Comparison of ENCODE assay signal across 2 cellular contexts in the genomic region with DNA sequence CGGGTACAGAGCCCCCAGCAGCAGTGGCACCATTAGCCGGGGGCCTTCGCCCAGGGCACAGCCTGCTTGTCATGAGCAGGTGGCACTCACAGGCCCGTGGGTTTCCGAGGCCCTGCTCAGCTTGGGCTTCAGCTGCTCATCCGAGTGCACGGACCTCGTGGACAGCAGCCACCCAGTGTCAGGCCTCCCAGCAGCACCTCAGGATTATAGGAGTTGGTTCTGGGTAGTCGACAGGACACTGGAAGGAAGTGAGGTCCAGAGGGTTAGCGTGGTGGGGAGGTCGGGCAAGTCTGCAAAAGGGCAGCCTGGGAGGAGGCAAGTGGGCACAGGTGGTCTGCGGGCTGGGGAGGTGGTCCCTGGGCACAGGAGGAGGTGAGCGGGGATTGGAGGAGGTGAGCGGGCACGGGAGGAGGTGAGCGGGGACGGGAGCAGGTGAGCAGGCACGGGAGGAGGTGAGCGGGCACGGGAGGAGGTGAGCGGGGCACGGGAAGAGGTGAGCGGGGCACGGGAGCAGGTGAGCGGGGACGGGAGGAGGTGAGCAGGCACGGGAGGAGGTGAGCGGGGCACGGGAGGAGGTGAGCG.
TF ChIP-seq lines count a peak whose summit lies in the region.

No MANE protein-coding gene starts in this region.

TF ChIP-seq in HEK293, 187 proteins besides CTCF, POLR2A, EP300 and RAD21:
- TF ChIP-seq, protein P1, sequence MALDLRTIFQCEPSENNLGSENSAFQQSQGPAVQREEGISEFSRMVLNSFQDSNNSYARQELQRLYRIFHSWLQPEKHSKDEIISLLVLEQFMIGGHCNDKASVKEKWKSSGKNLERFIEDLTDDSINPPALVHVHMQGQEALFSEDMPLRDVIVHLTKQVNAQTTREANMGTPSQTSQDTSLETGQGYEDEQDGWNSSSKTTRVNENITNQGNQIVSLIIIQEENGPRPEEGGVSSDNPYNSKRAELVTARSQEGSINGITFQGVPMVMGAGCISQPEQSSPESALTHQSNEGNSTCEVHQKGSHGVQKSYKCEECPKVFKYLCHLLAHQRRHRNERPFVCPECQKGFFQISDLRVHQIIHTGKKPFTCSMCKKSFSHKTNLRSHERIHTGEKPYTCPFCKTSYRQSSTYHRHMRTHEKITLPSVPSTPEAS (tag by site-specific recombination; IDR thresholded peaks at IDR 0.05), result no peak
- TF ChIP-seq ZBTB20 (tag by site-specific recombination; IDR thresholded peaks at IDR 0.05) (no peak), ZNF626 (tag by site-specific recombination; IDR thresholded peaks at IDR 0.05) (no peak), GLIS2 (tag by site-specific recombination; IDR thresholded peaks at IDR 0.05) (0 out of 2 replicates have a peak, but pooled peaks have one; percentile 18)
- TF ChIP-seq, protein P2, sequence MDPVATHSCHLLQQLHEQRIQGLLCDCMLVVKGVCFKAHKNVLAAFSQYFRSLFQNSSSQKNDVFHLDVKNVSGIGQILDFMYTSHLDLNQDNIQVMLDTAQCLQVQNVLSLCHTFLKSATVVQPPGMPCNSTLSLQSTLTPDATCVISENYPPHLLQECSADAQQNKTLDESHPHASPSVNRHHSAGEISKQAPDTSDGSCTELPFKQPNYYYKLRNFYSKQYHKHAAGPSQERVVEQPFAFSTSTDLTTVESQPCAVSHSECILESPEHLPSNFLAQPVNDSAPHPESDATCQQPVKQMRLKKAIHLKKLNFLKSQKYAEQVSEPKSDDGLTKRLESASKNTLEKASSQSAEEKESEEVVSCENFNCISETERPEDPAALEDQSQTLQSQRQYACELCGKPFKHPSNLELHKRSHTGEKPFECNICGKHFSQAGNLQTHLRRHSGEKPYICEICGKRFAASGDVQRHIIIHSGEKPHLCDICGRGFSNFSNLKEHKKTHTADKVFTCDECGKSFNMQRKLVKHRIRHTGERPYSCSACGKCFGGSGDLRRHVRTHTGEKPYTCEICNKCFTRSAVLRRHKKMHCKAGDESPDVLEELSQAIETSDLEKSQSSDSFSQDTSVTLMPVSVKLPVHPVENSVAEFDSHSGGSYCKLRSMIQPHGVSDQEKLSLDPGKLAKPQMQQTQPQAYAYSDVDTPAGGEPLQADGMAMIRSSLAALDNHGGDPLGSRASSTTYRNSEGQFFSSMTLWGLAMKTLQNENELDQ (tag by site-specific recombination; IDR thresholded peaks at IDR 0.05; ENCODE audit: low read depth), result no peak

TF ChIP-seq in GM12878, 131 proteins besides CTCF, POLR2A, EP300 and RAD21:
- TF ChIP-seq TCF3 (IDR thresholded peaks at IDR 0.05; ENCODE audit: borderline replicate concordance, insufficient read depth, low read depth, low read length), result 0 out of 2 replicates have a peak, but pooled peaks have one; percentile 51
- no peak for TF ChIP-seq RCOR1 (conservative IDR thresholded peaks at IDR 0.05; ENCODE audit: low read depth, low read length)
